In the genomic region with DNA sequence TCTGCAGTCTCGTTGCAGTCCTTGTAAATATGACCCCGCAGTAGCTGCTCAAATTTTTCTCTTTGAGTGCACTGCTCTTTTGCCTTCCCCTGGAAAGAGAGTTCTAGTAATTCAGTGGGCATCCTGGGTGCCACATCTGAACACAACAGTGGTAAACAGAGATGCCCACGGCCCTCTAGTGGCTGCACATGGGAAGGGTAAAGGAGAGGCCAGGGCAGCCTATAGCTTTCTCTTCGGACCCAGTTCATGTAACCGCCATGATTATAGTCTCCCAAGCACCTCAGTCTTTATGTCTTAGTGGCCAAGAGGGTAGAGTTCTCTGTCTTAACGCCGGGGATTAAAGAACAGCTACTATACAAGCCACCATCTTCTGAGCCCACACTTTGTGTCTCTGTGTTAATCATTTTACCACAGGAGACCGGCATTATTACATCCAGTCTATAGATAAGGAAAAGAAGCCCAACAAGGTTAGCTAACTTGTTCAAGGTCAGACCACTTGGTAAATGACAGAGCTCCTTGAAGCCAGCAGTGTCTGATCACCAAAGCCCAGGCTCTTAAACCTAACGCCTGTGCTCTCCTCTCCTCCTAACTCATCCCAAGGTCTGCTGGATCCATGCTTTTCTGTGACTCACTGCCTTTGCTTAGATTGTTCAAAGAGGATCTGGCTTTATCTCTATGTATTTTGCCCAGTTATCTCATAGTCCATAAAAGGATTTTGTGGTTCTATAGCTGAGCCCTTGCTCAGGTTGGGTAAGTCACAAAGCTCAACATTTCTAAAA, we compare ENCODE assay signal across 2 cellular contexts.
TF ChIP-seq lines count a peak whose summit lies in the region.

No MANE protein-coding gene starts in this region.

TF ChIP-seq in HCT116, 20 proteins besides CTCF, POLR2A, EP300 and RAD21 (continued from another document):
- TF ChIP-seq, protein P1, sequence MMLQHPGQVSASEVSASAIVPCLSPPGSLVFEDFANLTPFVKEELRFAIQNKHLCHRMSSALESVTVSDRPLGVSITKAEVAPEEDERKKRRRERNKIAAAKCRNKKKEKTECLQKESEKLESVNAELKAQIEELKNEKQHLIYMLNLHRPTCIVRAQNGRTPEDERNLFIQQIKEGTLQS (IDR thresholded peaks at IDR 0.05): no peak
- TF ChIP-seq ZBTB33 (IDR thresholded peaks at IDR 0.05; ENCODE audit: extremely low read depth, insufficient replicate concordance, low read length): no peak
- TF ChIP-seq SRF (IDR thresholded peaks at IDR 0.05; ENCODE audit: low read depth): no peak
- TF ChIP-seq CBX3 (IDR thresholded peaks at IDR 0.05; ENCODE audit: low read depth): no peak
- no peak for TF ChIP-seq SIN3A (IDR thresholded peaks at IDR 0.05; ENCODE audit: low read depth)
- TF ChIP-seq, protein P2, sequence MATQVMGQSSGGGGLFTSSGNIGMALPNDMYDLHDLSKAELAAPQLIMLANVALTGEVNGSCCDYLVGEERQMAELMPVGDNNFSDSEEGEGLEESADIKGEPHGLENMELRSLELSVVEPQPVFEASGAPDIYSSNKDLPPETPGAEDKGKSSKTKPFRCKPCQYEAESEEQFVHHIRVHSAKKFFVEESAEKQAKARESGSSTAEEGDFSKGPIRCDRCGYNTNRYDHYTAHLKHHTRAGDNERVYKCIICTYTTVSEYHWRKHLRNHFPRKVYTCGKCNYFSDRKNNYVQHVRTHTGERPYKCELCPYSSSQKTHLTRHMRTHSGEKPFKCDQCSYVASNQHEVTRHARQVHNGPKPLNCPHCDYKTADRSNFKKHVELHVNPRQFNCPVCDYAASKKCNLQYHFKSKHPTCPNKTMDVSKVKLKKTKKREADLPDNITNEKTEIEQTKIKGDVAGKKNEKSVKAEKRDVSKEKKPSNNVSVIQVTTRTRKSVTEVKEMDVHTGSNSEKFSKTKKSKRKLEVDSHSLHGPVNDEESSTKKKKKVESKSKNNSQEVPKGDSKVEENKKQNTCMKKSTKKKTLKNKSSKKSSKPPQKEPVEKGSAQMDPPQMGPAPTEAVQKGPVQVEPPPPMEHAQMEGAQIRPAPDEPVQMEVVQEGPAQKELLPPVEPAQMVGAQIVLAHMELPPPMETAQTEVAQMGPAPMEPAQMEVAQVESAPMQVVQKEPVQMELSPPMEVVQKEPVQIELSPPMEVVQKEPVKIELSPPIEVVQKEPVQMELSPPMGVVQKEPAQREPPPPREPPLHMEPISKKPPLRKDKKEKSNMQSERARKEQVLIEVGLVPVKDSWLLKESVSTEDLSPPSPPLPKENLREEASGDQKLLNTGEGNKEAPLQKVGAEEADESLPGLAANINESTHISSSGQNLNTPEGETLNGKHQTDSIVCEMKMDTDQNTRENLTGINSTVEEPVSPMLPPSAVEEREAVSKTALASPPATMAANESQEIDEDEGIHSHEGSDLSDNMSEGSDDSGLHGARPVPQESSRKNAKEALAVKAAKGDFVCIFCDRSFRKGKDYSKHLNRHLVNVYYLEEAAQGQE (IDR thresholded peaks at IDR 0.05; ENCODE audit: low read depth): no peak
- no peak for TF ChIP-seq POLR2AphosphoS5 (IDR thresholded peaks at IDR 0.05; ENCODE audit: low read depth, low read length)

TF ChIP-seq in WTC11, 78 proteins besides CTCF, POLR2A, EP300 and RAD21 (continued from another document):
- TF ChIP-seq, protein P3, sequence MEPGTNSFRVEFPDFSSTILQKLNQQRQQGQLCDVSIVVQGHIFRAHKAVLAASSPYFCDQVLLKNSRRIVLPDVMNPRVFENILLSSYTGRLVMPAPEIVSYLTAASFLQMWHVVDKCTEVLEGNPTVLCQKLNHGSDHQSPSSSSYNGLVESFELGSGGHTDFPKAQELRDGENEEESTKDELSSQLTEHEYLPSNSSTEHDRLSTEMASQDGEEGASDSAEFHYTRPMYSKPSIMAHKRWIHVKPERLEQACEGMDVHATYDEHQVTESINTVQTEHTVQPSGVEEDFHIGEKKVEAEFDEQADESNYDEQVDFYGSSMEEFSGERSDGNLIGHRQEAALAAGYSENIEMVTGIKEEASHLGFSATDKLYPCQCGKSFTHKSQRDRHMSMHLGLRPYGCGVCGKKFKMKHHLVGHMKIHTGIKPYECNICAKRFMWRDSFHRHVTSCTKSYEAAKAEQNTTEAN (CRISPR knock-in tag; IDR thresholded peaks at IDR 0.05): no peak
- no peak for TF ChIP-seq MAX (CRISPR knock-in tag; IDR thresholded peaks at IDR 0.05)
